Comparison of ENCODE assay signal across 8 cellular contexts in genomic region chr2:126655066-126655465, GRCh38. TPM values are rescaled to one million over a fixed set of nuclear protein-coding genes. Genes with fewer than 3 reads are reported as not detected.
DNase-seq lines count a peak whose midpoint lies in the region; ATAC-seq and TF ChIP-seq lines count a peak whose summit lies in the region.

No MANE protein-coding gene starts in this region.

- peak overlapping the region; percentile 91 to 98 (median 96) for H3K4me3 Mint-ChIP-seq in IgD-negative memory B cell
- H3K4me3 Mint-ChIP-seq in dendritic cell treated with granulocyte-macrophage colony-stimulating factor and Interleukin-4, amounts not matched to agents 40 ng/mL and 50 ng/mL, for 4 days: peak overlapping the region; percentile 1
- peak overlapping the region; percentile 87 to 94 (median 92) for H3K4me3 Mint-ChIP-seq in nephron

- peaks cover 0 to 9% (median 0%) of the 10 kb centered on the region in 3 donors for H3K9me3 Mint-ChIP-seq in IgD-negative memory B cell
- peaks cover 12% of the 10 kb centered on the region for H3K9me3 Mint-ChIP-seq in dendritic cell treated with granulocyte-macrophage colony-stimulating factor and Interleukin-4, amounts not matched to agents 40 ng/mL and 50 ng/mL, for 4 days
- H3K9me3 Mint-ChIP-seq in nephron: no peaks in the 10 kb centered on the region

- peaks cover 23 to 32% (median 24%) of the 10 kb centered on the region in 3 donors for H3K4me1 Mint-ChIP-seq in IgD-negative memory B cell
- H3K4me1 Mint-ChIP-seq in dendritic cell treated with granulocyte-macrophage colony-stimulating factor and Interleukin-4, amounts not matched to agents 40 ng/mL and 50 ng/mL, for 4 days (ENCODE audit: low read depth): peaks cover 56% of the 10 kb centered on the region
- peaks cover 46% of the 10 kb centered on the region for H3K4me1 Mint-ChIP-seq in nephron

- DNase-seq in AG09309 (ENCODE audit: low read depth): no peak
- no peak for DNase-seq in hypothalamus (lab: John Stamatoyannopoulos, UW)
- no peak for DNase-seq in effector CD8-positive, alpha-beta T cell (lab: John Stamatoyannopoulos, UW)
- no peak for DNase-seq in SW 1271 (lab: John Stamatoyannopoulos, UW)

- intact Hi-C loops in dendritic cell treated with granulocyte-macrophage colony-stimulating factor and Interleukin-4, amounts not matched to agents 40 ng/mL and 50 ng/mL, for 4 days (cut with micrococcal nuclease): loop anchor here (5.0 kb wide), 1 partner anchor 122 kb away; no protein-coding TSS in a partner anchor

- no peak for ATAC-seq in HG03097 (IDR thresholded peaks at IDR 0.05; ENCODE audit: low FRiP score, unreplicated experiment)

- no peak for TF ChIP-seq CTCF in AG09309 (IDR thresholded peaks at IDR 0.05; ENCODE audit: control insufficient read depth, insufficient read depth, low read depth, low read length, missing control alignments)
- TF ChIP-seq CTCF in nephron (IDR thresholded peaks at IDR 0.05; ENCODE audit: unreplicated experiment in 3 of 3): no peak

- H3K36me3 Mint-ChIP-seq in IgD-negative memory B cell: peaks cover 2% of the 10 kb centered on the region
- no peaks in the 10 kb centered on the region for H3K36me3 Mint-ChIP-seq in dendritic cell treated with granulocyte-macrophage colony-stimulating factor and Interleukin-4, amounts not matched to agents 40 ng/mL and 50 ng/mL, for 4 days (ENCODE audit: low read depth)
- H3K36me3 Mint-ChIP-seq in nephron (ENCODE audit: low read depth): no peaks in the 10 kb centered on the region

- no peaks in the 10 kb centered on the region for H3K27me3 Mint-ChIP-seq in IgD-negative memory B cell
- peaks cover 5% of the 10 kb centered on the region for H3K27me3 Mint-ChIP-seq in dendritic cell treated with granulocyte-macrophage colony-stimulating factor and Interleukin-4, amounts not matched to agents 40 ng/mL and 50 ng/mL, for 4 days
- peaks cover 5% of the 10 kb centered on the region for H3K27me3 Mint-ChIP-seq in nephron (ENCODE audit: low read depth)

- peak overlapping the region; percentile 49 to 96 (median 86) for H3K27ac Mint-ChIP-seq in IgD-negative memory B cell
- H3K27ac Mint-ChIP-seq in dendritic cell treated with granulocyte-macrophage colony-stimulating factor and Interleukin-4, amounts not matched to agents 40 ng/mL and 50 ng/mL, for 4 days: peak overlapping the region; percentile 73
- peak overlapping the region; percentile 96 to 97 (median 97) for H3K27ac Mint-ChIP-seq in nephron

- peak overlapping the region; percentile 66 for H3K4me3 ChIP-seq in AG09309 (ENCODE audit: control insufficient read depth, low read depth, low read length)

RNA-seq across cellular contexts. Expression of gene GYPC, which starts 0.9 kb away (rescaled TPM):
- polyA plus RNA-seq in IgD-negative memory B cell: 111 TPM

Comparison
In these comparisons a context has a peak if more than half of its experiments do, and no peak if none do; other contexts are left out.
1. H3K4me3 Mint-ChIP-seq: peak in every context shown above with its lines; median percentile 96 in IgD-negative memory B cell; 92 in nephron; 1 in dendritic cell treated with granulocyte-macrophage colony-stimulating factor and Interleukin-4, amounts not matched to agents 40 ng/mL and 50 ng/mL, for 4 days.